Comparison of ENCODE assay signal across 1 cellular context in the genomic region with DNA sequence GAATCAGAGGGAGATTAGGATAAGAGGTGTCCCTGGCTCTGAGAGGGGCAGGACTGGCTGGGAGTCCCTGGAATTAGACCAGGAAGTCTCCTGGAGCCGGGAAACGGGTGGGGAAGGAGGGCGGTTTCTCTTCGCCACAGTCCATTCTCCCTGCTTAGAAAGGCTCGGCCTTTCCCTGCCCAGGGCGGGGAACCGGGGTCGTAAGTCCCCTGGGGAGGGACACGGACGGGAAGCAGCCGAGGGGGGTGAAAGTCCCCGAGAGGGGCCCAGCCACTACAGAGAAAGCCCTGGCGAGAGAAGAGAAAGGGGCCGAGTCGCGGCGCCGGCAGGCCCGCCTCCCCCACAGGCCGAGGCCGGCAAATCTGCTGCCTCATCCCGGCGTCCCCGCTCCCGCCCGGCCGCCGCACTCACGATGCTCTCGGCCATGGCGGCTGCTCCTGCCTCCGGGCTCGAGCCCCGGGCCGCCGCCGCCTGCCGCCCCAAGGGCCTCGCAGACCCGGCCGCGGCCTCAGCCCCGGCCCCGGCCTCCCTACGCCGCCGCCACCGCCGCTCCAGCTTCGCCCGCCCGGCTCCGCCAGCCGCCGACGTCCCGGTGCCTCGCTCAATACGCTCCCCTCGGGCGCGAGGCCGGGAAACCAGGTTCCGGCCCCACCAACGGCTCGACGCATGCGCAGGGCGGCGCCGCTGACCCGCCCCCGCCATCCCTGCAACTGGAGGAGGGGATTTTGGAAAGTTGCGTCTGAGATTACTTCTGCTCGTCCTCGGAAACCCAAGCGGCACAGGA.
TF ChIP-seq lines count a peak whose summit lies in the region.

A gene (minus strand): TSS at position 608 of the 784 bp plus-strand sequence. CDS start 182 bp downstream, at position 426.
A gene (plus strand): TSS at position 692 of the 784 bp plus-strand sequence. CDS start 5,217 bp downstream, outside the sequence.

TF ChIP-seq in K562, 482 proteins besides CTCF, POLR2A, EP300 and RAD21 (continued from another document and continues in another):
- TF ChIP-seq HNRNPLL (IDR thresholded peaks at IDR 0.05; ENCODE audit: low read depth, low read length, poor library complexity, severe bottlenecking) (no peak), GTF2F1 (IDR thresholded peaks at IDR 0.05; ENCODE audit: low read depth, low read length) (no peak), TCFL5 (CRISPR knock-in tag; conservative IDR thresholded peaks at IDR 0.05) (no peak), MAFK (IDR thresholded peaks at IDR 0.05; ENCODE audit: low read length) (peak; percentile 45; the same call in 1 of the 2 replicates), TSC22D4 (tag; IDR thresholded peaks at IDR 0.05) (no peak), DDX20 (tag; IDR thresholded peaks at IDR 0.05; ENCODE audit: low read depth) (no peak), MEF2A (IDR thresholded peaks at IDR 0.05; ENCODE audit: control insufficient read depth, low read depth, low read length) (no peak), SRSF1 (IDR thresholded peaks at IDR 0.05; ENCODE audit: low read depth, low read length) (no peak), EWSR1 (IDR thresholded peaks at IDR 0.05; ENCODE audit: borderline replicate concordance, low read depth, partially characterized antibody) (no peak), ZNF354B (CRISPR knock-in tag; IDR thresholded peaks at IDR 0.05) (no peak), LCOR (CRISPR knock-in tag; IDR thresholded peaks at IDR 0.05) (peak; percentile 68; the same call in 1 of the 2 replicates), JUND (IDR thresholded peaks at IDR 0.05; ENCODE audit: borderline replicate concordance, low read depth, low read length) (0 out of 2 replicates have a peak, but pooled peaks have one; percentile 27), JUND (tag; IDR thresholded peaks at IDR 0.05; ENCODE audit: borderline replicate concordance, low read depth, low read length) (no peak; the same call in 2 of the 3 replicates), POLR3A (IDR thresholded peaks at IDR 0.05; ENCODE audit: borderline replicate concordance, extremely low read depth, insufficient read depth, insufficient read length) (no peak), NCOR1 (IDR thresholded peaks at IDR 0.05) (peak; percentile 15; the same call in 1 of the 2 replicates), RUNX1 (IDR thresholded peaks at IDR 0.05; ENCODE audit: low read depth) (no peak), FOXM1 (IDR thresholded peaks at IDR 0.05; ENCODE audit: low read depth) (no peak), FOXM1 (CRISPR knock-in tag; IDR thresholded peaks at IDR 0.05; ENCODE audit: low read depth) (no peak), ZNF175 (CRISPR knock-in tag; IDR thresholded peaks at IDR 0.05; ENCODE audit: low read depth) (no peak), ZEB2 (IDR thresholded peaks at IDR 0.05) (peak; percentile 93), ZNF274 (IDR thresholded peaks at IDR 0.05; ENCODE audit: borderline replicate concordance, low read depth, low read length) (no peak), LARP7 (IDR thresholded peaks at IDR 0.05) (no peak), ZNF644 (tag; IDR thresholded peaks at IDR 0.05; ENCODE audit: low read depth) (no peak), HCFC1 (IDR thresholded peaks at IDR 0.05; ENCODE audit: low read depth, low read length) (peak; percentile 83), PURB (CRISPR knock-in tag; IDR thresholded peaks at IDR 0.05; ENCODE audit: low read depth) (no peak), NR1H2 (CRISPR knock-in tag; IDR thresholded peaks at IDR 0.05) (no peak; the same call in 1 of the 2 replicates), ZNF165 (CRISPR knock-in tag; IDR thresholded peaks at IDR 0.05; ENCODE audit: borderline replicate concordance) (no peak), ZZZ3 (IDR thresholded peaks at IDR 0.05) (no peak), ZSCAN29 (IDR thresholded peaks at IDR 0.05) (no peak), TAF15 (IDR thresholded peaks at IDR 0.05; ENCODE audit: low read depth, low read length) (no peak)
- TF ChIP-seq, protein P1, sequence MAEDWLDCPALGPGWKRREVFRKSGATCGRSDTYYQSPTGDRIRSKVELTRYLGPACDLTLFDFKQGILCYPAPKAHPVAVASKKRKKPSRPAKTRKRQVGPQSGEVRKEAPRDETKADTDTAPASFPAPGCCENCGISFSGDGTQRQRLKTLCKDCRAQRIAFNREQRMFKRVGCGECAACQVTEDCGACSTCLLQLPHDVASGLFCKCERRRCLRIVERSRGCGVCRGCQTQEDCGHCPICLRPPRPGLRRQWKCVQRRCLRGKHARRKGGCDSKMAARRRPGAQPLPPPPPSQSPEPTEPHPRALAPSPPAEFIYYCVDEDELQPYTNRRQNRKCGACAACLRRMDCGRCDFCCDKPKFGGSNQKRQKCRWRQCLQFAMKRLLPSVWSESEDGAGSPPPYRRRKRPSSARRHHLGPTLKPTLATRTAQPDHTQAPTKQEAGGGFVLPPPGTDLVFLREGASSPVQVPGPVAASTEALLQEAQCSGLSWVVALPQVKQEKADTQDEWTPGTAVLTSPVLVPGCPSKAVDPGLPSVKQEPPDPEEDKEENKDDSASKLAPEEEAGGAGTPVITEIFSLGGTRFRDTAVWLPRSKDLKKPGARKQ (CRISPR knock-in tag; IDR thresholded peaks at IDR 0.05), result no peak
- TF ChIP-seq, protein P2, sequence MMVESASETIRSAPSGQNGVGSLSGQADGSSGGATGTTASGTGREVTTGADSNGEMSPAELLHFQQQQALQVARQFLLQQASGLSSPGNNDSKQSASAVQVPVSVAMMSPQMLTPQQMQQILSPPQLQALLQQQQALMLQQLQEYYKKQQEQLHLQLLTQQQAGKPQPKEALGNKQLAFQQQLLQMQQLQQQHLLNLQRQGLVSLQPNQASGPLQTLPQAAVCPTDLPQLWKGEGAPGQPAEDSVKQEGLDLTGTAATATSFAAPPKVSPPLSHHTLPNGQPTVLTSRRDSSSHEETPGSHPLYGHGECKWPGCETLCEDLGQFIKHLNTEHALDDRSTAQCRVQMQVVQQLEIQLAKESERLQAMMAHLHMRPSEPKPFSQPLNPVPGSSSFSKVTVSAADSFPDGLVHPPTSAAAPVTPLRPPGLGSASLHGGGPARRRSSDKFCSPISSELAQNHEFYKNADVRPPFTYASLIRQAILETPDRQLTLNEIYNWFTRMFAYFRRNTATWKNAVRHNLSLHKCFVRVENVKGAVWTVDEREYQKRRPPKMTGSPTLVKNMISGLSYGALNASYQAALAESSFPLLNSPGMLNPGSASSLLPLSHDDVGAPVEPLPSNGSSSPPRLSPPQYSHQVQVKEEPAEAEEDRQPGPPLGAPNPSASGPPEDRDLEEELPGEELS (CRISPR knock-in tag; IDR thresholded peaks at IDR 0.05; ENCODE audit: borderline replicate concordance), result no peak
- TF ChIP-seq, protein P3, sequence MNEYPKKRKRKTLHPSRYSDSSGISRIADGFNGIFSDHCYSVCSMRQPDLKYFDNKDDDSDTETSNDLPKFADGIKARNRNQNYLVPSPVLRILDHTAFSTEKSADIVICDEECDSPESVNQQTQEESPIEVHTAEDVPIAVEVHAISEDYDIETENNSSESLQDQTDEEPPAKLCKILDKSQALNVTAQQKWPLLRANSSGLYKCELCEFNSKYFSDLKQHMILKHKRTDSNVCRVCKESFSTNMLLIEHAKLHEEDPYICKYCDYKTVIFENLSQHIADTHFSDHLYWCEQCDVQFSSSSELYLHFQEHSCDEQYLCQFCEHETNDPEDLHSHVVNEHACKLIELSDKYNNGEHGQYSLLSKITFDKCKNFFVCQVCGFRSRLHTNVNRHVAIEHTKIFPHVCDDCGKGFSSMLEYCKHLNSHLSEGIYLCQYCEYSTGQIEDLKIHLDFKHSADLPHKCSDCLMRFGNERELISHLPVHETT (CRISPR knock-in tag; conservative IDR thresholded peaks at IDR 0.05 in 1 of 2, IDR thresholded peaks at IDR 0.05 in 1 of 2), result peak in 1 of 2 experiments; percentile 95; a peak in 2 of 4 replicates
- TF ChIP-seq, protein P4, sequence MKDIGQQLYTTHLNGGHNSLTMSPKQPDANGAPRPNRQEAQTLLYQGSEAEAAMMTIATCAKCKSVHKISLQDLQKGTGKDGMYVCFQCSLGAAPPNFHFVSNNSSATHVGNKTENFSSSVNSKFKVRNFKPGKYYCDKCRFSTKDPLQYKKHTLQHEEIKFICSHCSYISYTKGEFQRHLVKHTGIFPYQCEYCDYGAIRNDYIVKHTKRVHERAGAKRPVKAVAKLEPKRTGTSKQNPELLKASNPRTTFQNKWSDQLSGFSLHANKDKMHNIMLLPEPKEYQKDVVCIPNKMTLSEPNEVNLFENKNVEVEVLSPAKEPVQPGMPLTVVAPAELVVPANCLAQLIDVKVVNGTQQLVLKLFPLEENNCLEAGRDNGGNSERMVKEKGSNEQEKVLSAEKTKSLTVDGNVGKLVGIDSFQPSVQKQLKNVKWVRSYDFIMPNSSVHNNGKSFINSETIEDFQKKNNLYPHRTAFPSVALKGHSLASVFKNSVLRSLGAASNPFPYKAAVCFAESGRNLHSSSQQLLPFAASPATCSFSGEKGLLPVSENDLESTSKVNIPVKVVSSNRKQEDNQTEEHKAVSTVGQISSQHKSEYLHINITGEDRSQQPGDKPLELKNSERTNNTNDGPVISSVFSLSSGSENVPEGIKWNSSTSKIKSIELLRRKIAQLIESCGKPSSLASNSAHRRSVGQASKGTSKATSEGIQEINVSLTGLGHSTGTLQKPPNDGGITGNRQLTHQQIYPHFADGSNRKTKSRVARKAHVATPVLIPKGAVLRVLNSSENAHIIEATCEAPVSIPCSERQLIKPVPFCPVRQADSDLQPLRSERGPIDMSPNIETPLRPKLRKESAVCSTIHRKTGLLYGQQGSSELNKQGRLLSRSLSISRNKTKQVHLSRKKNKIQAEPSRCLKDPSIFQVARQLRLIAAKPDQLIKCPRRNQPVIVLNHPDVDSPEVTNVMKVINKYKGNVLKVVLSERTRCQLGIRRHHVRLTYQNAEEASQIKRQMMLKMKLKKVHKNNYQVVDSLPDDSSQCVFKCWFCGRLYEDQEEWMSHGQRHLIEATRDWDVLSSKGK (CRISPR knock-in tag; IDR thresholded peaks at IDR 0.05), result no peak
- TF ChIP-seq, protein P5, sequence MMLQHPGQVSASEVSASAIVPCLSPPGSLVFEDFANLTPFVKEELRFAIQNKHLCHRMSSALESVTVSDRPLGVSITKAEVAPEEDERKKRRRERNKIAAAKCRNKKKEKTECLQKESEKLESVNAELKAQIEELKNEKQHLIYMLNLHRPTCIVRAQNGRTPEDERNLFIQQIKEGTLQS (IDR thresholded peaks at IDR 0.05), result no peak; the same call in 1 of the 2 replicates
- TF ChIP-seq, protein P5 (CRISPR knock-in tag; conservative IDR thresholded peaks at IDR 0.05), result no peak
- TF ChIP-seq, protein P6, sequence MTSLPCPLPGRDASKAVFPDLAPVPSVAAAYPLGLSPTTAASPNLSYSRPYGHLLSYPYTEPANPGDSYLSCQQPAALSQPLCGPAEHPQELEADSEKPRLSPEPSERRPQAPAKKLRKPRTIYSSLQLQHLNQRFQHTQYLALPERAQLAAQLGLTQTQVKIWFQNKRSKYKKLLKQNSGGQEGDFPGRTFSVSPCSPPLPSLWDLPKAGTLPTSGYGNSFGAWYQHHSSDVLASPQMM (CRISPR knock-in tag; IDR thresholded peaks at IDR 0.05), result no peak
- TF ChIP-seq, protein P7, sequence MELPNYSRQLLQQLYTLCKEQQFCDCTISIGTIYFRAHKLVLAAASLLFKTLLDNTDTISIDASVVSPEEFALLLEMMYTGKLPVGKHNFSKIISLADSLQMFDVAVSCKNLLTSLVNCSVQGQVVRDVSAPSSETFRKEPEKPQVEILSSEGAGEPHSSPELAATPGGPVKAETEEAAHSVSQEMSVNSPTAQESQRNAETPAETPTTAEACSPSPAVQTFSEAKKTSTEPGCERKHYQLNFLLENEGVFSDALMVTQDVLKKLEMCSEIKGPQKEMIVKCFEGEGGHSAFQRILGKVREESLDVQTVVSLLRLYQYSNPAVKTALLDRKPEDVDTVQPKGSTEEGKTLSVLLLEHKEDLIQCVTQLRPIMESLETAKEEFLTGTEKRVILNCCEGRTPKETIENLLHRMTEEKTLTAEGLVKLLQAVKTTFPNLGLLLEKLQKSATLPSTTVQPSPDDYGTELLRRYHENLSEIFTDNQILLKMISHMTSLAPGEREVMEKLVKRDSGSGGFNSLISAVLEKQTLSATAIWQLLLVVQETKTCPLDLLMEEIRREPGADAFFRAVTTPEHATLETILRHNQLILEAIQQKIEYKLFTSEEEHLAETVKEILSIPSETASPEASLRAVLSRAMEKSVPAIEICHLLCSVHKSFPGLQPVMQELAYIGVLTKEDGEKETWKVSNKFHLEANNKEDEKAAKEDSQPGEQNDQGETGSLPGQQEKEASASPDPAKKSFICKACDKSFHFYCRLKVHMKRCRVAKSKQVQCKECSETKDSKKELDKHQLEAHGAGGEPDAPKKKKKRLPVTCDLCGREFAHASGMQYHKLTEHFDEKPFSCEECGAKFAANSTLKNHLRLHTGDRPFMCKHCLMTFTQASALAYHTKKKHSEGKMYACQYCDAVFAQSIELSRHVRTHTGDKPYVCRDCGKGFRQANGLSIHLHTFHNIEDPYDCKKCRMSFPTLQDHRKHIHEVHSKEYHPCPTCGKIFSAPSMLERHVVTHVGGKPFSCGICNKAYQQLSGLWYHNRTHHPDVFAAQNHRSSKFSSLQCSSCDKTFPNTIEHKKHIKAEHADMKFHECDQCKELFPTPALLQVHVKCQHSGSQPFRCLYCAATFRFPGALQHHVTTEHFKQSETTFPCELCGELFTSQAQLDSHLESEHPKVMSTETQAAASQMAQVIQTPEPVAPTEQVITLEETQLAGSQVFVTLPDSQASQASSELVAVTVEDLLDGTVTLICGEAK (IDR thresholded peaks at IDR 0.05), result peak; percentile 89
- TF ChIP-seq, protein P7 (CRISPR knock-in tag; IDR thresholded peaks at IDR 0.05), result no peak
